Comparison of ENCODE assay signal across 2 cellular contexts in the genomic region with DNA sequence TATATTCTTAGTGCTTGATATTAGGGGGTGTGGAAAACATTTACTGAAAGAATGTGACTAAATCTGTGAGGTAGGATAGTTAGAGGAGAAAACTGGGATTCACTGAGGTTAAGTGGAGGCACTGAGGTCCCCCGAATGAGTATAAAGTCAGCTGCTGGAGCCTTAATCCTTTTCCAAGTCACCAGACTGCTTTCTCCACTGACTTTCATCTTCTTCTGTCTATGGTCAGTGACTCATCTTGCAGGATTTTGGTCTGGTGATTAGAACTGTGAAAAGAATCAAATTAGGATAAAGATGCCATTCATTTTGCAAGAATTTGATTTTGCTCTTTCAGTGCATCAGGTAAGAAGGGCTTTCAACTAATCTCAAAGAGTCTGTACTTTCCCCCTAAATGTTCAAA.
TF ChIP-seq lines count a peak whose summit lies in the region.

No MANE protein-coding gene starts in this region.

TF ChIP-seq in A549, 52 proteins besides CTCF, POLR2A, EP300 and RAD21 (continued from another document):
- TF ChIP-seq, protein P1, sequence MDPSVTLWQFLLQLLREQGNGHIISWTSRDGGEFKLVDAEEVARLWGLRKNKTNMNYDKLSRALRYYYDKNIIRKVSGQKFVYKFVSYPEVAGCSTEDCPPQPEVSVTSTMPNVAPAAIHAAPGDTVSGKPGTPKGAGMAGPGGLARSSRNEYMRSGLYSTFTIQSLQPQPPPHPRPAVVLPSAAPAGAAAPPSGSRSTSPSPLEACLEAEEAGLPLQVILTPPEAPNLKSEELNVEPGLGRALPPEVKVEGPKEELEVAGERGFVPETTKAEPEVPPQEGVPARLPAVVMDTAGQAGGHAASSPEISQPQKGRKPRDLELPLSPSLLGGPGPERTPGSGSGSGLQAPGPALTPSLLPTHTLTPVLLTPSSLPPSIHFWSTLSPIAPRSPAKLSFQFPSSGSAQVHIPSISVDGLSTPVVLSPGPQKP (IDR thresholded peaks at IDR 0.05; ENCODE audit: low read depth, low read length), result no peak
- no peak for TF ChIP-seq FOXS1 (CRISPR knock-in tag; IDR thresholded peaks at IDR 0.05)
- TF ChIP-seq BHLHE40 (IDR thresholded peaks at IDR 0.05; ENCODE audit: low read depth, low read length), result 0 out of 2 replicates have a peak, but pooled peaks have one; percentile 24
- TF ChIP-seq HEYL (CRISPR knock-in tag; IDR thresholded peaks at IDR 0.05), result no peak
- no peak for TF ChIP-seq RNF2 (IDR thresholded peaks at IDR 0.05; ENCODE audit: borderline replicate concordance, low read depth)
- TF ChIP-seq FOSL2 (IDR thresholded peaks at IDR 0.05), result no peak
- peak; percentile 63 for TF ChIP-seq FOSL2 (CRISPR knock-in tag; IDR thresholded peaks at IDR 0.05)
- TF ChIP-seq GATA3 (IDR thresholded peaks at IDR 0.05; ENCODE audit: borderline replicate concordance), result no peak
- no peak for TF ChIP-seq ESRRA (IDR thresholded peaks at IDR 0.05; ENCODE audit: borderline replicate concordance, low read length)
- TF ChIP-seq ZSCAN20 (CRISPR knock-in tag; IDR thresholded peaks at IDR 0.05), result no peak

TF ChIP-seq in IMR-90, 13 proteins besides CTCF, POLR2A, EP300 and RAD21 (continued from another document):
- TF ChIP-seq CEBPB (IDR thresholded peaks at IDR 0.05; ENCODE audit: low read depth, low read length) (no peak), RCOR1 (IDR thresholded peaks at IDR 0.05; ENCODE audit: insufficient replicate concordance, low read length) (no peak)
